12 cellular contexts compared by ENCODE assay signal in genomic region chr2:47039502-47039870, GRCh38.
DNase-seq lines count a peak whose midpoint lies in the region; ATAC-seq and TF ChIP-seq lines count a peak whose summit lies in the region.
"Had no signal": no experiment of that assay in that cellular context is flagged by ENCODE, and none has a peak within 500 bp of the region (broad histone marks: within the 10 kb centered on the region; RNA-seq: fewer than 3 reads in every experiment).

No MANE protein-coding gene starts in this region.

- H3K36me3 ChIP-seq in CD4-positive, CD25-positive, alpha-beta regulatory T cell (ENCODE audit: control insufficient read depth, insufficient read depth, low read length): peaks cover 83% of the 10 kb centered on the region
- H3K36me3 ChIP-seq in MM.1S (replicated peaks; ENCODE audit: insufficient read depth, low read length) (no peaks in the 10 kb centered on the region; the same call in none of the 2 replicates), gastrocnemius medialis (no peaks in the 10 kb centered on the region)

- H3F3A ChIP-seq in MM.1S (ENCODE audit: insufficient read depth, low read length): peaks cover 40% of the 10 kb centered on the region

- in situ Hi-C loops in gastrocnemius medialis (cut with MboI; ENCODE audit: low sequenced_read_pairs in 4 of 4): no loop called here

- H4K20me1 ChIP-seq in MM.1S (ENCODE audit: insufficient read depth, low read length): no peaks in the 10 kb centered on the region

- H3K9me3 Mint-ChIP-seq in CD4-positive, CD25-positive, alpha-beta regulatory T cell: no peaks in the 10 kb centered on the region
- H3K9me3 Mint-ChIP-seq: natural killer cell had no signal

- no peak overlapping the region for H3K27ac ChIP-seq in CD4-positive, CD25-positive, alpha-beta regulatory T cell (ENCODE audit: insufficient read depth, low read length, poor library complexity, severe bottlenecking)
- H3K27ac ChIP-seq in MM.1S (ENCODE audit: low read length) (peak overlapping the region; percentile 90), coronary artery (peak overlapping the region; percentile 13 to 85), gastrocnemius medialis (peak overlapping the region; percentile 86 to 93 (median 92))
- H3K27ac ChIP-seq: body of pancreas had no signal

- intact Hi-C loops in gastrocnemius medialis (cut with DNase I; ENCODE audit: low total_unique reads): no loop called here

- peak overlapping the region in 2 of 3 donors; percentile 69 to 80 for H3K27ac Mint-ChIP-seq in CD4-positive, CD25-positive, alpha-beta regulatory T cell

- no peak overlapping the region for H3K4me3 Mint-ChIP-seq in CD4-positive, CD25-positive, alpha-beta regulatory T cell
- H3K4me3 Mint-ChIP-seq: natural killer cell had no signal

- H3K27me3 ChIP-seq in CD4-positive, CD25-positive, alpha-beta regulatory T cell (ENCODE audit: control insufficient read depth, insufficient read depth, low read length): no peaks in the 10 kb centered on the region
- no peaks in the 10 kb centered on the region for H3K27me3 ChIP-seq in MM.1S (replicated peaks; ENCODE audit: insufficient read depth, low read length)
- H3K27me3 ChIP-seq in gastrocnemius medialis: no peaks in the 10 kb centered on the region
- H3K27me3 ChIP-seq: body of pancreas had no signal

- no peaks in the 10 kb centered on the region for H3K27me3 Mint-ChIP-seq in CD4-positive, CD25-positive, alpha-beta regulatory T cell

- H3K9me2 ChIP-seq in MM.1S (replicated peaks; ENCODE audit: insufficient read depth, low read length): no peaks in the 10 kb centered on the region

- no peaks in the 10 kb centered on the region for H3K9me3 ChIP-seq in CD4-positive, CD25-positive, alpha-beta regulatory T cell (ENCODE audit: control insufficient read depth in 2 of 2, low read length in 2 of 2)
- no peaks in the 10 kb centered on the region for H3K9me3 ChIP-seq in MM.1S (replicated peaks; ENCODE audit: insufficient read depth, low read length)
- H3K9me3 ChIP-seq in gastrocnemius medialis: no peaks in the 10 kb centered on the region
- H3K9me3 ChIP-seq: body of pancreas had no signal

- peaks cover 0 to 9% (median 7%) of the 10 kb centered on the region in 4 donors for H3K4me1 Mint-ChIP-seq in CD4-positive, CD25-positive, alpha-beta regulatory T cell

- DNase-seq in CD4-positive, CD25-positive, alpha-beta regulatory T cell: no peak
- DNase-seq in MM.1S: no peak
- DNase-seq in coronary artery (ENCODE audit: low spot score): no peak
- DNase-seq in gastrocnemius medialis: no peak
- no peak for DNase-seq in kidney glomerular epithelial cell (lab: John Stamatoyannopoulos, UW)
- no peak for DNase-seq in NCI-H526 (lab: John Stamatoyannopoulos, UW)
- no peak for DNase-seq in globus pallidus (ENCODE audit: low spot score)
- DNase-seq: body of pancreas, GOT3, natural killer cell, NCI-H1694 treated with DMSO at 0.1 percent for 48 hours had no signal

- H3K36me3 Mint-ChIP-seq in CD4-positive, CD25-positive, alpha-beta regulatory T cell: peaks cover 24% of the 10 kb centered on the region
- H3K36me3 Mint-ChIP-seq: natural killer cell had no signal

- H3K79me2 ChIP-seq in MM.1S (ENCODE audit: low read length): peaks cover 38% of the 10 kb centered on the region

- H2AFZ ChIP-seq in MM.1S (ENCODE audit: low read length): no peak overlapping the region

- H3K4me1 ChIP-seq in CD4-positive, CD25-positive, alpha-beta regulatory T cell (ENCODE audit: control insufficient read depth, insufficient read depth, low read length, poor library complexity, severe bottlenecking): no peaks in the 10 kb centered on the region
- peaks cover 50% of the 10 kb centered on the region for H3K4me1 ChIP-seq in MM.1S (ENCODE audit: low read length)
- peaks cover 79 to 83% of the 10 kb centered on the region in 2 donors for H3K4me1 ChIP-seq in gastrocnemius medialis

- H3K4me2 ChIP-seq in MM.1S (ENCODE audit: low read depth, low read length): peak overlapping the region; percentile 43; the same call in 1 of the 2 replicates
- H3K4me2 ChIP-seq: smooth muscle cell had no signal

- ATAC-seq in CD4-positive, CD25-positive, alpha-beta regulatory T cell (ENCODE audit: low read depth in 2 of 2): no peak
- ATAC-seq in gastrocnemius medialis: no peak
- ATAC-seq: body of pancreas, natural killer cell had no signal

- TF ChIP-seq CTCF in MM.1S (IDR thresholded peaks at IDR 0.05; ENCODE audit: low read length) (no peak), coronary artery (IDR thresholded peaks at IDR 0.05) (no peak), gastrocnemius medialis (IDR thresholded peaks at IDR 0.05 in 4 of 5, conservative IDR thresholded peaks at IDR 0.05 in 1 of 5) (no peak)

- H3K9ac ChIP-seq in MM.1S (ENCODE audit: low read length): no peak overlapping the region

- no peak for TF ChIP-seq POLR2A in gastrocnemius medialis (IDR thresholded peaks at IDR 0.05)

- no peak overlapping the region for H3K4me3 ChIP-seq in CD4-positive, CD25-positive, alpha-beta regulatory T cell (ENCODE audit: low read depth, low read length)
- H3K4me3 ChIP-seq in MM.1S (ENCODE audit: low read length): no peak overlapping the region
- H3K4me3 ChIP-seq in coronary artery: no peak overlapping the region
- no peak overlapping the region for H3K4me3 ChIP-seq in gastrocnemius medialis
- H3K4me3 ChIP-seq: body of pancreas, smooth muscle cell had no signal
